8 cellular contexts compared by ENCODE assay signal in genomic region chr10:110919349-110919931, GRCh38. TPM values are rescaled to one million over a fixed set of nuclear protein-coding genes. Genes with fewer than 3 reads are reported as not detected.
DNase-seq lines count a peak whose midpoint lies in the region; ATAC-seq and TF ChIP-seq lines count a peak whose summit lies in the region.

SHOC2 (plus strand) TSS chr10:110919604; CDS start chr10:110964359, 44,755 bp downstream.

- H3K4me1 Mint-ChIP-seq in activated CD8-positive, alpha-beta T cell treated with anti-CD3 and anti-CD28 coated beads, Interleukin-2, amount 10 ng/mL, durations not matched to agents 7 days and 5 days (ENCODE audit: low read depth) = peaks cover 41% of the 10 kb centered on the region
- peaks cover 30 to 47% of the 10 kb centered on the region in 2 donors for H3K4me1 Mint-ChIP-seq in effector memory CD8-positive, alpha-beta T cell (ENCODE audit: low read depth in 2 of 2)
- peaks cover 37% of the 10 kb centered on the region for H3K4me1 Mint-ChIP-seq in stimulated activated memory B cell treated with anti-CD40 and anti-IgM and Interleukin-4, amounts not matched to agents 10 μg/mL and 1 μg/mL and 100 μg/mL, for 72 hours

- H3K9ac ChIP-seq in DND-41 (ENCODE audit: low read depth, low read length) (peak within 1 kb of the TSS; percentile 86), mucosa of stomach (ENCODE audit: low read length) (peak within 1 kb of the TSS; percentile 92)

- peaks cover 14% of the 10 kb centered on the region for H3K36me3 Mint-ChIP-seq in activated CD8-positive, alpha-beta T cell treated with anti-CD3 and anti-CD28 coated beads, Interleukin-2, amount 10 ng/mL, durations not matched to agents 7 days and 5 days (ENCODE audit: low read depth)
- H3K36me3 Mint-ChIP-seq in effector memory CD8-positive, alpha-beta T cell (ENCODE audit: insufficient read depth) = peaks cover 36% of the 10 kb centered on the region
- peaks cover 5% of the 10 kb centered on the region for H3K36me3 Mint-ChIP-seq in stimulated activated memory B cell treated with anti-CD40 and anti-IgM and Interleukin-4, amounts not matched to agents 10 μg/mL and 1 μg/mL and 100 μg/mL, for 72 hours

- peak within 1 kb of the TSS; percentile 81 for H3K4me2 ChIP-seq in DND-41 (ENCODE audit: insufficient read depth, low read length)

- H3K27me3 Mint-ChIP-seq in activated CD8-positive, alpha-beta T cell treated with anti-CD3 and anti-CD28 coated beads, Interleukin-2, amount 10 ng/mL, durations not matched to agents 7 days and 5 days (ENCODE audit: low read depth) = no peaks in the 10 kb centered on the region
- H3K27me3 Mint-ChIP-seq in effector memory CD8-positive, alpha-beta T cell = no peaks in the 10 kb centered on the region
- no peaks in the 10 kb centered on the region for H3K27me3 Mint-ChIP-seq in stimulated activated memory B cell treated with anti-CD40 and anti-IgM and Interleukin-4, amounts not matched to agents 10 μg/mL and 1 μg/mL and 100 μg/mL, for 72 hours

- H3K36me3 ChIP-seq in DND-41 (ENCODE audit: insufficient read depth, low read length) (no peaks in the 10 kb centered on the region), KOPT-K1 (ENCODE audit: insufficient read depth, low read length) (no peaks in the 10 kb centered on the region), mucosa of stomach (ENCODE audit: control insufficient read depth, insufficient read depth, low read length) (no peaks in the 10 kb centered on the region)

- H3K4me3 ChIP-seq in DND-41 (ENCODE audit: low read depth in 1 of 2, low read length in 2 of 2) = peak within 1 kb of the TSS; percentile 74 to 76
- H3K4me3 ChIP-seq in mucosa of stomach (ENCODE audit: low read length) = peak within 1 kb of the TSS; percentile 98

- peak within 1 kb of the TSS; percentile 89 for H2AFZ ChIP-seq in DND-41 (ENCODE audit: low read depth, low read length)

- H3K27me3 ChIP-seq in DND-41 (ENCODE audit: insufficient read depth, low read length, poor library complexity) (no peaks in the 10 kb centered on the region), mucosa of stomach (ENCODE audit: control insufficient read depth, insufficient read depth, low read length) (no peaks in the 10 kb centered on the region)

- no peaks in the 10 kb centered on the region for H3K9me3 Mint-ChIP-seq in activated CD8-positive, alpha-beta T cell treated with anti-CD3 and anti-CD28 coated beads, Interleukin-2, amount 10 ng/mL, durations not matched to agents 7 days and 5 days (ENCODE audit: insufficient read depth)
- H3K9me3 Mint-ChIP-seq in effector memory CD8-positive, alpha-beta T cell = no peaks in the 10 kb centered on the region
- H3K9me3 Mint-ChIP-seq in stimulated activated memory B cell treated with anti-CD40 and anti-IgM and Interleukin-4, amounts not matched to agents 10 μg/mL and 1 μg/mL and 100 μg/mL, for 72 hours = no peaks in the 10 kb centered on the region

- POLR2A ChIA-PET in activated CD8-positive, alpha-beta T cell treated with anti-CD3 and anti-CD28 coated beads, Interleukin-2, amount 10 ng/mL, durations not matched to agents 7 days and 5 days (lab: Charles Lee) = interaction anchor here (0.6 to 1.8 kb wide), 12 partner anchors 8 to 247 kb away, joined by 3 to 11 read pairs (median 4); partner anchors contain the start of gene PDCD4

- H3K4me1 ChIP-seq in DND-41 (ENCODE audit: insufficient read depth, low read length) (peaks cover 29% of the 10 kb centered on the region), mucosa of stomach (ENCODE audit: control insufficient read depth, insufficient read depth, low read length) (peaks cover 8% of the 10 kb centered on the region)

- TF ChIP-seq CTCF in DND-41 (IDR thresholded peaks at IDR 0.05; ENCODE audit: borderline replicate concordance, extremely low read depth, low read length, poor library complexity, severe bottlenecking) = peak; percentile 46

- H3K27ac ChIP-seq in DND-41 (ENCODE audit: low read length) (peak within 1 kb of the TSS; percentile 96), KOPT-K1 (ENCODE audit: low read depth, low read length, poor library complexity, severe bottlenecking) (peak within 1 kb of the TSS; percentile 91)

- H3K79me2 ChIP-seq in DND-41 (ENCODE audit: insufficient read depth, low read length) = peaks cover 61% of the 10 kb centered on the region

- CTCF ChIA-PET in activated CD8-positive, alpha-beta T cell treated with anti-CD3 and anti-CD28 coated beads, Interleukin-2, amount 10 ng/mL, durations not matched to agents 7 days and 5 days (lab: Charles Lee) = interaction anchor here (0.6 to 1.8 kb wide), 9 partner anchors 11 to 307 kb away, joined by 3 to 6 read pairs (median 3); no protein-coding TSS in a partner anchor

- H3K9me3 ChIP-seq in DND-41 (ENCODE audit: insufficient read depth, low read length, severe bottlenecking) (no peaks in the 10 kb centered on the region), KOPT-K1 (ENCODE audit: insufficient read depth, low read length, poor library complexity, severe bottlenecking) (no peaks in the 10 kb centered on the region), mucosa of stomach (ENCODE audit: control insufficient read depth, low read length) (no peaks in the 10 kb centered on the region)

- ATAC-seq in DND-41 (ENCODE audit: insufficient read depth, low read depth) (peak; percentile 20), GM21526 (IDR thresholded peaks at IDR 0.05; ENCODE audit: low FRiP score, unreplicated experiment) (peak; percentile 85), HG03378 (IDR thresholded peaks at IDR 0.05; ENCODE audit: unreplicated experiment) (no peak)
- peak; percentile 51 for ATAC-seq in activated CD8-positive, alpha-beta T cell treated with anti-CD3 and anti-CD28 coated beads, Interleukin-2, amount 10 ng/mL, durations not matched to agents 7 days and 5 days
- ATAC-seq in effector memory CD8-positive, alpha-beta T cell (replicated peaks) = peak; percentile 51
- peak; percentile 47 for ATAC-seq in stimulated activated memory B cell treated with anti-CD40 and anti-IgM and Interleukin-4, amounts not matched to agents 10 μg/mL and 1 μg/mL and 100 μg/mL, for 72 hours

- H3K4me3 Mint-ChIP-seq in activated CD8-positive, alpha-beta T cell treated with anti-CD3 and anti-CD28 coated beads, Interleukin-2, amount 10 ng/mL, durations not matched to agents 7 days and 5 days = peak within 1 kb of the TSS; percentile 89
- H3K4me3 Mint-ChIP-seq in effector memory CD8-positive, alpha-beta T cell = peak within 1 kb of the TSS; percentile 86 to 99
- H3K4me3 Mint-ChIP-seq in stimulated activated memory B cell treated with anti-CD40 and anti-IgM and Interleukin-4, amounts not matched to agents 10 μg/mL and 1 μg/mL and 100 μg/mL, for 72 hours = peak within 1 kb of the TSS; percentile 100

- peaks cover 23% of the 10 kb centered on the region for H4K20me1 ChIP-seq in DND-41 (ENCODE audit: insufficient read depth, low read length)

- peak within 1 kb of the TSS; percentile 99 for H3K27ac Mint-ChIP-seq in activated CD8-positive, alpha-beta T cell treated with anti-CD3 and anti-CD28 coated beads, Interleukin-2, amount 10 ng/mL, durations not matched to agents 7 days and 5 days
- peak within 1 kb of the TSS; percentile 99 to 100 for H3K27ac Mint-ChIP-seq in effector memory CD8-positive, alpha-beta T cell
- peak within 1 kb of the TSS; percentile 92 for H3K27ac Mint-ChIP-seq in stimulated activated memory B cell treated with anti-CD40 and anti-IgM and Interleukin-4, amounts not matched to agents 10 μg/mL and 1 μg/mL and 100 μg/mL, for 72 hours

- DNase-seq in DND-41 = peak; percentile 99
- peak; percentile 99 for DNase-seq in activated CD8-positive, alpha-beta T cell treated with anti-CD3 and anti-CD28 coated beads, Interleukin-2, amount 10 ng/mL, durations not matched to agents 7 days and 5 days
- peak; percentile 94 to 98 (median 96) for DNase-seq in effector memory CD8-positive, alpha-beta T cell

RNA-seq across cellular contexts. Expression of gene SHOC2, which starts in this region (rescaled TPM):
- 10 to 100 TPM; 40.0 to 43.2 TPM for total RNA-seq in activated CD8-positive, alpha-beta T cell treated with anti-CD3 and anti-CD28 coated beads, Interleukin-2, amount 10 ng/mL, durations not matched to agents 7 days and 5 days
